Comparison of ENCODE assay signal across 21 cellular contexts in the genomic region with DNA sequence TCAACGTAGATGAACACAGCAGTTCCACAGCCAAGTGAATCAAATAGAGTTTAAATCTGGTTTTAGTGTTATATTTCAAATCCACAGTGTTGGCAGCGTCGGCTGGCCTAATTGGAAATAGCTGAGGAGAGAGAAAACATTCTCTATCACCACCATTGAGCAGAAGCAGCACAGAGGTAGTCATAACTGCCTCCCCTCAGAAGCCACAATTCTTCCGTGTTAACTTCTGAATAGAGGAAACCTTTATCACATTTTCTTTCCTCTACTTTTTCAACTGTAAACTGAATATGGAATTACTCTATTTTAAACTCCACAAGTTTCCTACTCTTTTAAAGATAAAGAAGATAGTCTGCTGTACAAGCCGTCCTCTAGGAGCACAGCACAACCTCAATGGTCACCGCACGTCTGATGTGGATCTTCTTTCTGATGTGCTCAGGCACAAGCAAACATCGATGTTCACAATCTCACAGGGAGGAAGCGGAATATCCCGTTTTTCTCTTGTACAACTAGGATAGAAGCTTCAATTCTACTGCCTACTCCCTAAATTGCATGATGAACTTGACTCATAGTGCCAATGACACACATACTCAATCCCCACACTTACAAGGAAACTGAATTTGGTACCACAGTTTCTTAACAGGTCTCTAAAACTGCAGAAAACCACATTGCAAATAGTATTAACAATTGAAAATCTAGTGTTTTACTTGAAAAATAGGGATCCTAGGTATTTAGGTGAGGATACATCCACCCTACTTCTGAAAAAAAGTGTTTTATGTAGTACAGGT.
DNase-seq lines count a peak whose midpoint lies in the region; ATAC-seq and TF ChIP-seq lines count a peak whose summit lies in the region.
"Had no signal": no experiment of that assay in that cellular context is flagged by ENCODE, and none has a peak within 500 bp of the region (broad histone marks: within the 10 kb centered on the region; RNA-seq: fewer than 3 reads in every experiment).

No MANE protein-coding gene starts in this region.

- no peak for TF ChIP-seq CTCF in activated CD8-positive, alpha-beta T cell treated with anti-CD3 and anti-CD28 coated beads for 36 hours (IDR thresholded peaks at IDR 0.05)

- peaks cover 0 to 6% of the 10 kb centered on the region in 2 donors for H3K36me3 Mint-ChIP-seq in activated naive CD4-positive, alpha-beta T cell treated with anti-CD3 and anti-CD28 coated beads, Interleukin-2, amount 50 U/mL, for 72 hours
- no peaks in the 10 kb centered on the region for H3K36me3 Mint-ChIP-seq in activated CD8-positive, alpha-beta T cell treated with anti-CD3 and anti-CD28 coated beads for 36 hours (ENCODE audit: low read depth)

- H3K27ac ChIP-seq in aorta (ENCODE audit: low read depth in 1 of 2, low read length in 2 of 2) (no peak overlapping the region), SJCRH30 (no peak overlapping the region)
- H3K27ac ChIP-seq: A549 had no signal

- CTCF ChIA-PET in activated CD8-positive, alpha-beta T cell treated with anti-CD3 and anti-CD28 coated beads for 36 hours (lab: Charles Lee): interaction anchor here (1.5 kb wide), 1 partner anchor 10 kb away, joined by 3 read pairs; no protein-coding TSS in a partner anchor

- H3K4me3 Mint-ChIP-seq in activated CD8-positive, alpha-beta T cell treated with anti-CD3 and anti-CD28 coated beads for 36 hours: no peak overlapping the region
- H3K4me3 Mint-ChIP-seq: CD4-positive, alpha-beta T cell had no signal

- no peaks in the 10 kb centered on the region for H3K4me1 Mint-ChIP-seq in activated CD8-positive, alpha-beta T cell treated with anti-CD3 and anti-CD28 coated beads for 36 hours (ENCODE audit: low read depth)

- H3K9me3 Mint-ChIP-seq in activated naive CD4-positive, alpha-beta T cell treated with anti-CD3 and anti-CD28 coated beads, Interleukin-2, amount 50 U/mL, for 72 hours: no peaks in the 10 kb centered on the region
- no peaks in the 10 kb centered on the region for H3K9me3 Mint-ChIP-seq in activated CD8-positive, alpha-beta T cell treated with anti-CD3 and anti-CD28 coated beads for 36 hours
- H3K9me3 Mint-ChIP-seq: CD4-positive, alpha-beta T cell had no signal

- WGBS in aorta, 2 donors: 83 to 84% methylated on average over 10 of the region's 10 CpGs

- H3K27me3 ChIP-seq in aorta (ENCODE audit: control insufficient read depth in 1 of 2, insufficient read depth in 2 of 2, low read length in 1 of 2): no peaks in the 10 kb centered on the region
- no peaks in the 10 kb centered on the region for H3K27me3 ChIP-seq in SJCRH30
- H3K27me3 ChIP-seq: BE2C had no signal

- H3K4me3 ChIP-seq in aorta (ENCODE audit: low read length in 2 of 2) (no peak overlapping the region), SJCRH30 (no peak overlapping the region)
- H3K4me3 ChIP-seq: A549 had no signal

- DNase-seq in activated naive CD4-positive, alpha-beta T cell treated with anti-CD3 and anti-CD28 coated beads, Interleukin-2, amount 50 U/mL, for 72 hours (ENCODE audit: low spot score in 2 of 2): no peak
- DNase-seq in activated naive CD4-positive, alpha-beta T cell treated with anti-CD3 and anti-CD28 coated beads, Interleukin-2, amount 50 U/mL, for 16 hours: no peak
- DNase-seq in KBM-7 (peak; percentile 66), aorta (no peak), SJCRH30 (no peak)
- DNase-seq in activated CD8-positive, alpha-beta T cell treated with anti-CD3 and anti-CD28 coated beads for 36 hours: no peak
- DNase-seq: BE2C; CD4-positive, alpha-beta T cell; COR-L47; DMS79; NCI-H1092; NCI-H1436 treated with DMSO at 0.1 percent for 48 hours; NCI-H2029; NCI-H226; NCI-H510A treated with DMSO at 0.1 percent for 48 hours; NCI-H748 treated with DMSO at 0.1 percent for 48 hours; SIG-M5 had no signal

- no peak overlapping the region for H3K27ac Mint-ChIP-seq in activated naive CD4-positive, alpha-beta T cell treated with anti-CD3 and anti-CD28 coated beads, Interleukin-2, amount 50 U/mL, for 72 hours
- H3K27ac Mint-ChIP-seq in activated CD8-positive, alpha-beta T cell treated with anti-CD3 and anti-CD28 coated beads for 36 hours: no peak overlapping the region
- H3K27ac Mint-ChIP-seq: CD4-positive, alpha-beta T cell had no signal

- ATAC-seq in activated naive CD4-positive, alpha-beta T cell treated with anti-CD3 and anti-CD28 coated beads, Interleukin-2, amount 50 U/mL, for 72 hours: peak; percentile 47 to 48
- ATAC-seq in activated CD8-positive, alpha-beta T cell treated with anti-CD3 and anti-CD28 coated beads for 36 hours: peak; percentile 49
- no peak for ATAC-seq in GM18868 (IDR thresholded peaks at IDR 0.05; ENCODE audit: unreplicated experiment)
- ATAC-seq in aorta (ENCODE audit: low FRiP score): no peak
- ATAC-seq: A549, Panc1, SK-N-SH treated with all-trans-retinoic acid at 6 μM for 48 hours had no signal

- POLR2A ChIA-PET in activated CD8-positive, alpha-beta T cell treated with anti-CD3 and anti-CD28 coated beads for 36 hours (lab: Charles Lee): no interaction called here

- peaks cover 6% of the 10 kb centered on the region for H3K27me3 Mint-ChIP-seq in activated CD8-positive, alpha-beta T cell treated with anti-CD3 and anti-CD28 coated beads for 36 hours
- H3K27me3 Mint-ChIP-seq: CD4-positive, alpha-beta T cell had no signal

- intact Hi-C loops in activated CD8-positive, alpha-beta T cell treated with anti-CD3 and anti-CD28 coated beads for 36 hours (cut with micrococcal nuclease): no loop called here
- intact Hi-C loops in aorta (cut with DNase I): no loop called here

- H3K9me3 ChIP-seq in aorta (ENCODE audit: control insufficient read depth, low read length) (no peaks in the 10 kb centered on the region), SJCRH30 (replicated peaks) (no peaks in the 10 kb centered on the region)
- H3K9me3 ChIP-seq: A549, BE2C had no signal

- in situ Hi-C loops in KBM-7 (cut with MboI; ENCODE audit: low pct_unique_long_range_greater_than_20kb, low sequenced_read_pairs): no loop called here

- H3K36me3 ChIP-seq in aorta (ENCODE audit: control insufficient read depth in 1 of 2, insufficient read depth in 2 of 2, low read length in 1 of 2) (no peaks in the 10 kb centered on the region), SJCRH30 (no peaks in the 10 kb centered on the region)
- H3K36me3 ChIP-seq: BE2C had no signal

- H3K4me1 ChIP-seq in aorta (ENCODE audit: control insufficient read depth in 1 of 2, insufficient read depth in 2 of 2, low read length in 2 of 2): no peaks in the 10 kb centered on the region
- peaks cover 10% of the 10 kb centered on the region for H3K4me1 ChIP-seq in SJCRH30
- H3K4me1 ChIP-seq: A549, BE2C had no signal

Comparison
In these comparisons a context has a peak if more than half of its experiments do, and no peak if none do; other contexts are left out.
1. ATAC-seq: peak in activated naive CD4-positive, alpha-beta T cell treated with anti-CD3 and anti-CD28 coated beads, Interleukin-2, amount 50 U/mL, for 72 hours (2 of 2) and activated CD8-positive, alpha-beta T cell treated with anti-CD3 and anti-CD28 coated beads for 36 hours (single experiment); none in GM18868 (single experiment) and aorta (single experiment).